In the genomic region with DNA sequence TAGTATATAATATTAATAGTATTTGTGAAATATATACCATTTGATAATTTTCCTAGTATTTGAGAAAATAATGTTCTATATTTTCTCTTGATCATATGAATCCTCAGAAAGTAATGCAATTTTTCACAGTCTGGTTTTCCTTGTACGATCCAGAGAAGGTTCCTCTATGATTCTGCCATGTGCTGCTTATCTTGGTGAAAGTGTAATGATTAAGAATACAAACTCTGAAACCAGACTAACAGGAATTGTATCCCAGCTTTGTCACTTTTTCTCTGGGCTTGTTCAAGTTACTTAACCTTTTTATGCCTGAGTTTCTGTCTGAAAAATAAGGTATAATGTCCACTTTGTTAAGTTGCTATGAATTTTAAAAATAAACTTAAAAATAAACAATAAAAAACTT, we compare ENCODE assay signal across 7 cellular contexts.
"Had no signal": no experiment of that assay in that cellular context is flagged by ENCODE, and none has a peak within 500 bp of the region (broad histone marks: within the 10 kb centered on the region; RNA-seq: fewer than 3 reads in every experiment).

No MANE protein-coding gene starts in this region.

- DNase-seq: GM23248, GOT3, H7, IMR-90 had no signal

- H3K4me1 ChIP-seq: HAP-1 had no signal

- H3K9ac ChIP-seq: GM23248 had no signal

- H3K9me3 ChIP-seq: HAP-1 had no signal

- H3K4me3 ChIP-seq: GM23248, HAP-1, K562 had no signal

- ATAC-seq: HCT116, K562 had no signal

- H3K36me3 ChIP-seq: HAP-1 had no signal

- H3K27ac ChIP-seq: GM23248 had no signal
